10 cellular contexts compared by ENCODE assay signal in genomic region chr2:98438190-98439133, GRCh38. TPM values are rescaled to one million over a fixed set of nuclear protein-coding genes. Genes with fewer than 3 reads are reported as not detected.
DNase-seq lines count a peak whose midpoint lies in the region; ATAC-seq and TF ChIP-seq lines count a peak whose summit lies in the region.
"Had no signal": no experiment of that assay in that cellular context is flagged by ENCODE, and none has a peak within 500 bp of the region (broad histone marks: within the 10 kb centered on the region; RNA-seq: fewer than 3 reads in every experiment).

No MANE protein-coding gene starts in this region.

- H3K27me3 ChIP-seq in SJCRH30 (no peaks in the 10 kb centered on the region), left ventricle myocardium inferior (ENCODE audit: low read depth) (no peaks in the 10 kb centered on the region), adrenal gland (no peaks in the 10 kb centered on the region)

- H3K27ac ChIP-seq in SJCRH30 (no peak overlapping the region), left ventricle myocardium inferior (replicated peaks) (no peak overlapping the region), adrenal gland (no peak overlapping the region)
- H3K27ac ChIP-seq: A549 had no signal

- intact Hi-C loops in left colon (cut with DNase I, micrococcal nuclease) (no loop called here), left ventricle myocardium inferior (cut with micrococcal nuclease) (no loop called here), adrenal gland (cut with DNase I) (no loop called here)

- H3K9me3 ChIP-seq in SJCRH30 (replicated peaks) = no peaks in the 10 kb centered on the region
- H3K9me3 ChIP-seq in left ventricle myocardium inferior (replicated peaks) = peaks cover 30% of the 10 kb centered on the region
- peaks cover 0 to 4% (median 0%) of the 10 kb centered on the region in 3 donors for H3K9me3 ChIP-seq in adrenal gland (replicated peaks in 1 of 3)

- TF ChIP-seq CTCF in left ventricle myocardium inferior (IDR thresholded peaks at IDR 0.05; ENCODE audit: borderline replicate concordance) (no peak), adrenal gland (IDR thresholded peaks at IDR 0.05) (no peak)

- H3K4me3 ChIP-seq in SJCRH30 = no peak overlapping the region
- H3K4me3 ChIP-seq in left ventricle myocardium inferior = no peak overlapping the region
- H3K4me3 ChIP-seq in adrenal gland = no peak overlapping the region
- H3K4me3 ChIP-seq: A549 had no signal

- TF ChIP-seq POLR2A in adrenal gland (IDR thresholded peaks at IDR 0.05) = no peak

- DNase-seq in SIG-M5 treated with dmso at 0.1 percent for 504 hours (lab: John Stamatoyannopoulos, UW; ENCODE audit: unreplicated experiment) = peak; percentile 58
- no peak for DNase-seq in SIG-M5 (lab: John Stamatoyannopoulos, UW)
- no peak for DNase-seq in left colon
- no peak for DNase-seq in SJCRH30
- DNase-seq in left ventricle myocardium inferior = no peak
- DNase-seq in adrenal gland = no peak
- DNase-seq: NCI-H187 treated with DMSO at 0.1 percent for 48 hours had no signal

- H3K4me1 ChIP-seq in SJCRH30 (no peaks in the 10 kb centered on the region), left ventricle myocardium inferior (peaks cover 4% of the 10 kb centered on the region), adrenal gland (replicated peaks in 1 of 2) (no peaks in the 10 kb centered on the region)

- H3K36me3 ChIP-seq in SJCRH30 = no peaks in the 10 kb centered on the region
- H3K36me3 ChIP-seq in left ventricle myocardium inferior = no peaks in the 10 kb centered on the region
- H3K36me3 ChIP-seq in adrenal gland (replicated peaks in 1 of 2) = no peaks in the 10 kb centered on the region

- ATAC-seq in GM21619 (IDR thresholded peaks at IDR 0.05; ENCODE audit: unreplicated experiment) (peak; percentile 96), HG03442 (IDR thresholded peaks at IDR 0.05; ENCODE audit: unreplicated experiment) (peak; percentile 78), left colon (peak; percentile 51)
- ATAC-seq: A549 had no signal

- 45 to 67% (median 54%) methylated on average over 1 of the region's 1 CpG for WGBS in adrenal gland, 4 donors

RNA-seq across cellular contexts. Expression of gene INPP4A, which starts 6.2 kb away (rescaled TPM):
- total RNA-seq in left colon (10 to 100 TPM; 14.3 to 19.1 TPM), left ventricle myocardium inferior (20.8 TPM), adrenal gland (10 to 100 TPM; 17.8 to 40.5 (median 32.9) TPM)
- 21.4 and 25.0 TPM in 2 replicates for total RNA-seq in SJCRH30 (2014; rRNA removed; shearing (Covaris generic))
- polyA plus RNA-seq in adrenal gland = 10 to 100 TPM in 1 of 3 donors, 1 to 10 TPM in 2; 8.8 to 10.8 (median 9.5) TPM
